Comparison of ENCODE assay signal across 1 cellular context in the genomic region with DNA sequence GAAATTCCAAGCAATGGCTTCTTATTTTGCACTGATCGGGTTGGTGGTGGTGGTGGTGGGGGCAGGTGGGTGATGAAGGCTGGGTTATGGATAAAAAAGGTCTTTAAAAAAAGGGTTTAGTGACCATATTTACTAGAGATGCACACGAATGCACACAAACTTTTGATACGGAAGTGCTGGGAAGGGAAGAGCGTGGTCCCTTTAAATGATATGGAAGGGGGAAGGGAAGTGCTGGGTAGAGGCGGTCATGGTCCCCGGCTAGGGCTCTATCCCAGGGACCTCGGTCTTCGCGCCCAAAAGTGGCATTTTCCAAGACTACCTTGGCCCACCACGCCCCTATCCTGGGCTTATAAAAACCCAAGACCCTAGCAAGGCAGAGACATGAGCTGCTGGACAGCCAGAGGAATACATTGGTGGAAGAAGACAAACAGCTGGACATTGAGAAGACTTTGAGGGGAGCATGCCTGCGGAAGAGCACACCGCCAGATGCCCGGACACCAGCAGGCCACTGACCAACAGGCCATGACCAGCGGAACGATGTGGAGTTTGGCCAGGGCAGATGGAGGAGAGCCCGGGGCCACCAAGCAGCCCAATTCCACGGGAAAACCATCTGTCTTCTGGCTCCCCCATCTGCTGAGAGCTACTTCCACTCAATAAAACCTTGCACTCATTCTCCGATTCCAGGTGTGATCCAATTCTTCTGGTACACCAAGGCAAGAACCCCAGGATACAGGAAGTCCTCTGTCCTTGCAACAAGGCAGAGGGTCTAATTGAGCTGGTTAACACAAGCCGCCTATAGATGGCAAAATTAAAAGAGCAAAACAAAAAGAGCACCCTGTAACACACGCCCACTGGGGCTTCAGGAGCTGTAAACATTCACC.
TF ChIP-seq lines count a peak whose summit lies in the region.

No MANE protein-coding gene starts in this region.

TF ChIP-seq in HepG2, 621 proteins besides CTCF, POLR2A, EP300 and RAD21 (continued from another document):
- TF ChIP-seq, protein P1, sequence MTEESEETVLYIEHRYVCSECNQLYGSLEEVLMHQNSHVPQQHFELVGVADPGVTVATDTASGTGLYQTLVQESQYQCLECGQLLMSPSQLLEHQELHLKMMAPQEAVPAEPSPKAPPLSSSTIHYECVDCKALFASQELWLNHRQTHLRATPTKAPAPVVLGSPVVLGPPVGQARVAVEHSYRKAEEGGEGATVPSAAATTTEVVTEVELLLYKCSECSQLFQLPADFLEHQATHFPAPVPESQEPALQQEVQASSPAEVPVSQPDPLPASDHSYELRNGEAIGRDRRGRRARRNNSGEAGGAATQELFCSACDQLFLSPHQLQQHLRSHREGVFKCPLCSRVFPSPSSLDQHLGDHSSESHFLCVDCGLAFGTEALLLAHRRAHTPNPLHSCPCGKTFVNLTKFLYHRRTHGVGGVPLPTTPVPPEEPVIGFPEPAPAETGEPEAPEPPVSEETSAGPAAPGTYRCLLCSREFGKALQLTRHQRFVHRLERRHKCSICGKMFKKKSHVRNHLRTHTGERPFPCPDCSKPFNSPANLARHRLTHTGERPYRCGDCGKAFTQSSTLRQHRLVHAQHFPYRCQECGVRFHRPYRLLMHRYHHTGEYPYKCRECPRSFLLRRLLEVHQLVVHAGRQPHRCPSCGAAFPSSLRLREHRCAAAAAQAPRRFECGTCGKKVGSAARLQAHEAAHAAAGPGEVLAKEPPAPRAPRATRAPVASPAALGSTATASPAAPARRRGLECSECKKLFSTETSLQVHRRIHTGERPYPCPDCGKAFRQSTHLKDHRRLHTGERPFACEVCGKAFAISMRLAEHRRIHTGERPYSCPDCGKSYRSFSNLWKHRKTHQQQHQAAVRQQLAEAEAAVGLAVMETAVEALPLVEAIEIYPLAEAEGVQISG (CRISPR knock-in tag; IDR thresholded peaks at IDR 0.05), result no peak
- TF ChIP-seq ZNF878 (CRISPR knock-in tag; IDR thresholded peaks at IDR 0.05) (no peak), AGO2 (optimal IDR thresholded peaks at IDR 0.05; ENCODE audit: low read depth, low read length) (no peak), GPN1 (CRISPR knock-in tag; IDR thresholded peaks at IDR 0.05; ENCODE audit: borderline replicate concordance) (no peak), CENPX (CRISPR knock-in tag; IDR thresholded peaks at IDR 0.05) (no peak), ZFY (CRISPR knock-in tag; IDR thresholded peaks at IDR 0.05) (no peak)
